In the genomic region with DNA sequence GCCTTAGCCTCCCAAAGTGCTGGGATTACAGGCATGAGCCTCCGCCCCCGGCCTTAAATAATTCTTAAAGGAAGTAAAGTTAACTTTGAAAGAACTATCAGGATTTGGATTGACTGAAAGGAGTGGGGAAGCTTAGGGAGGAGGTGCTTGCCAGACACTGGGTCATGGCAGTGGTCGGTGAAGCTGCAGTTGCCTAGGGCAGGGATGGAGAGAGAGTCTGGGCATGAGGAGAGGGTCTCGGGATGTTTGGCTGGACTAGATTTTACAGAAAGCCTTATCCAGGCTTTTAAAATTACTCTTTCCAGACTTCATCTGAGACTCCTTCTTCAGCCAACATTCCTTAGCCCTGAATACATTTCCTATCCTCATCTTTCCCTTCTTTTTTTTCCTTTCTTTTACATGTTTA, we compare ENCODE assay signal across 12 cellular contexts. TPM values are rescaled to one million over a fixed set of nuclear protein-coding genes. Genes with fewer than 3 reads are reported as not detected.
DNase-seq lines count a peak whose midpoint lies in the region; ATAC-seq, FAIRE-seq and TF ChIP-seq lines count a peak whose summit lies in the region.
"Had no signal": no experiment of that assay in that cellular context is flagged by ENCODE, and none has a peak within 500 bp of the region (broad histone marks: within the 10 kb centered on the region; RNA-seq: fewer than 3 reads in every experiment).

No MANE protein-coding gene starts in this region.

- dilution Hi-C loops in mammary epithelial cell (cut with HindIII; ENCODE audit: low sequenced_read_pairs): no loop called here

- H3K27ac ChIP-seq in mammary epithelial cell (ENCODE audit: insufficient read depth, low read depth, low read length) (peak overlapping the region; percentile 98), left lung (peak overlapping the region; percentile 83 to 87), spleen (peak overlapping the region; percentile 63 to 90 (median 85))

- peak overlapping the region; percentile 50 for H2AFZ ChIP-seq in mammary epithelial cell (ENCODE audit: low read depth, low read length)

- FAIRE-seq in H54 (lab: Jason Lieb, UNC): no peak

- H3K4me2 ChIP-seq in mammary epithelial cell (ENCODE audit: insufficient read depth, low read depth, low read length): peak overlapping the region; percentile 83

- peak overlapping the region; percentile 98 for H3K9ac ChIP-seq in mammary epithelial cell (ENCODE audit: insufficient read depth, low read length)

- intact Hi-C loops in mammary epithelial cell (cut with micrococcal nuclease) (loop anchor here (2.0 to 5.0 kb wide), 4 partner anchors 15 to 147 kb away; no protein-coding TSS in a partner anchor), left lung (cut with DNase I) (no loop called here), spleen (cut with DNase I; ENCODE audit: low total_unique reads) (no loop called here)

- H3K4me3 ChIP-seq in HFF-Myc (replicated peaks; ENCODE audit: low read depth, low read length) (peak overlapping the region; percentile 60), mammary epithelial cell (replicated peaks in 1 of 3; ENCODE audit: insufficient read depth in 1 of 3, low read depth in 2 of 3, low read length in 3 of 3) (peak overlapping the region; percentile 48 to 93 (median 73)), left lung (no peak overlapping the region), spleen (peak overlapping the region in 5 of 8 donors; percentile 0 to 67 (median 37)), HAP-1 (no peak overlapping the region)

- in situ Hi-C loops in mammary epithelial cell (cut with MboI; ENCODE audit: low sequenced_read_pairs in 2 of 2): loop anchor here in 1 of 2 donors (25.0 kb wide), 1 partner anchor 117 kb away; the partner anchor contains the start of genes C11orf71 and RBM7
- in situ Hi-C loops in HAP-1 (cut with MboI; ENCODE audit: low sequenced_read_pairs): no loop called here

- no peaks in the 10 kb centered on the region for H4K20me1 ChIP-seq in mammary epithelial cell (ENCODE audit: insufficient read depth, low read length)

- TF ChIP-seq CTCF in HFF-Myc (IDR thresholded peaks at IDR 0.05; ENCODE audit: low read depth, low read length, missing control alignments) (no peak), mammary epithelial cell (conservative IDR thresholded peaks at IDR 0.05 in 1 of 2, IDR thresholded peaks at IDR 0.05 in 1 of 2; ENCODE audit: extremely low read depth in 1 of 2, insufficient read depth in 1 of 2, low read depth in 1 of 2, low read length in 2 of 2) (no peak), left lung (IDR thresholded peaks at IDR 0.05) (no peak), spleen (IDR thresholded peaks at IDR 0.05 in 8 of 11, conservative IDR thresholded peaks at IDR 0.05 in 3 of 11) (no peak)

- H3K4me1 ChIP-seq in mammary epithelial cell (ENCODE audit: insufficient read depth, low read length) (peaks cover 51% of the 10 kb centered on the region), left lung (peaks cover 12 to 36% of the 10 kb centered on the region in 2 donors), spleen (peaks cover 4 to 38% (median 10%) of the 10 kb centered on the region in 6 donors), HAP-1 (no peaks in the 10 kb centered on the region)

- WGBS in mammary epithelial cell (ENCODE audit: low coverage, missing lambda C conversion rate): 0% methylated on average over 4 of the region's 4 CpGs
- 68 to 79% (median 77%) methylated on average over 4 of the region's 4 CpGs for WGBS in spleen, 5 donors

- DNase-seq in HFF-Myc (ENCODE audit: extremely low read depth, low read depth) (no peak), mammary epithelial cell (no peak), left lung (no peak), spleen (no peak), SW 1271 (lab: John Stamatoyannopoulos, UW) (no peak), HAP-1 (ENCODE audit: low spot score in 2 of 2) (no peak), H54 (ENCODE audit: insufficient read length, low spot score) (no peak)
- DNase-seq in activated CD4-positive, alpha-beta T cell treated with anti-CD3 and anti-CD28 coated beads for 4 hours: no peak
- DNase-seq: activated B cell treated with CpG ODN at 0.5 μM for 24 hours; CD4-positive, alpha-beta T cell; NCI-H1436; stimulated activated naive CD4-positive, alpha-beta T cell treated with Interleukin-2 at 50 U/mL for 16 hours had no signal

- TSS peak; percentile 76 for BruUV-seq in mammary epithelial cell (replicated peaks; lab: Mats Ljungman, UMichigan)

- ATAC-seq in left lung: peak; percentile 8

- H3K27me3 ChIP-seq in mammary epithelial cell (ENCODE audit: insufficient read depth, low read length) (no peaks in the 10 kb centered on the region), left lung (no peaks in the 10 kb centered on the region), spleen (replicated peaks in 1 of 7) (peaks cover 0 to 7% (median 0%) of the 10 kb centered on the region in 7 donors), HAP-1 (ENCODE audit: low read depth) (no peaks in the 10 kb centered on the region)

- H3K36me3 ChIP-seq in mammary epithelial cell (ENCODE audit: insufficient read depth, low read length) (peaks cover 6% of the 10 kb centered on the region), left lung (peaks cover 0 to 3% of the 10 kb centered on the region in 2 donors), spleen (peaks cover 0 to under 1% (median 0%) of the 10 kb centered on the region in 6 donors), HAP-1 (replicated peaks) (no peaks in the 10 kb centered on the region)

- TF ChIP-seq POLR2A in spleen (IDR thresholded peaks at IDR 0.05) (no peak), H54 (IDR thresholded peaks at IDR 0.05; ENCODE audit: low read depth, low read length) (no peak)

- H3K79me2 ChIP-seq in mammary epithelial cell (ENCODE audit: insufficient read depth, low read length): peaks cover 33% of the 10 kb centered on the region

- CTCF ChIA-PET in mammary epithelial cell (lab: Charles Lee; ENCODE audit: low non-redundant PET): interaction anchor here (0.6 kb wide), 1 partner anchor 80 kb away, joined by 4 read pairs; no protein-coding TSS in a partner anchor

- H3K9me3 ChIP-seq in mammary epithelial cell (replicated peaks; ENCODE audit: insufficient read depth, low read length) (no peaks in the 10 kb centered on the region), left lung (no peaks in the 10 kb centered on the region), spleen (peaks cover 0 to 12% (median 0%) of the 10 kb centered on the region in 8 donors), HAP-1 (no peaks in the 10 kb centered on the region)

RNA-seq across cellular contexts. Expression of gene NNMT, which starts 0.5 kb away (rescaled TPM):
- total RNA-seq in mammary epithelial cell (100 to 1,000 TPM; 131 to 605 TPM), left lung (100 to 1,000 TPM; 165 to 244 TPM), spleen (100 to 1,000 TPM; 131 to 324 (median 200) TPM)
- polyA plus RNA-seq in mammary epithelial cell (130 TPM), spleen (100 to 1,000 TPM; 222 to 265 (median 236) TPM)
- 88.0 TPM for polyA minus RNA-seq in mammary epithelial cell
- total RNA-seq: activated B cell treated with CpG ODN at 0.5 μM for 24 hours; CD4-positive, alpha-beta T cell had no signal

Comparison
In these comparisons a context has a peak if more than half of its experiments do, and no peak if none do; other contexts are left out.
1. H3K4me3 ChIP-seq: peak in HFF-Myc (single experiment), mammary epithelial cell (3 of 3) and spleen (5 of 8); none in left lung (0 of 2) and HAP-1 (single experiment).
2. Peak in every context shown above with its lines, with median percentiles within 50 percentile points of each other: H3K27ac ChIP-seq.